Comparison of ENCODE assay signal across 34 cellular contexts in the genomic region with DNA sequence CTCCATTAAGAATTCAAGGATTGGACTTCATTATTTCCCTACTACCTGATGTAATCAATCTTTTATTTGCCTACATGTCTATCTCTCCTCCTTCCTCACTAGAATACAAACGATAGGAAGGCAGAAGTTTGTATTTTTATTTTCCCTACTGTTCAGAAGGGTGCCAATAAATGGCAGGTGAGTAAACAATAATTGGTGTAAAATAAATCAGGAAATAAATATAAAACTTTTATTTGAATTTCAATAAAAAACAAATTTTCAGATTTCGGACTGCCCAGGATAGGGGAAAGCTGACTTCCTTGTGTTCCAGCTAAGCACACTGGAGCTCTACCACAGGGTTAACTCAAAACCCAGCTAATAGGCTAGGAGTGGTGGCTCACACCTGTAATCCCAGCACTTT.
"Had no signal": no experiment of that assay in that cellular context is flagged by ENCODE, and none has a peak within 500 bp of the region (broad histone marks: within the 10 kb centered on the region; RNA-seq: fewer than 3 reads in every experiment).

No MANE protein-coding gene starts in this region.

- H3K4me3 ChIP-seq: MG63 had no signal

- DNase-seq: Karpas-422, Kasumi-1, MG63, MM.1S, MV-4-11, NCI-H1048, NCI-H1092, NCI-H1092 treated with DMSO at 0.1 percent for 48 hours, NCI-H1105, NCI-H1105 treated with DMSO at 0.1 percent for 48 hours, NCI-H1417, NCI-H1417 treated with DMSO at 0.1 percent for 48 hours, NCI-H1436, NCI-H1436 treated with DMSO at 0.1 percent for 48 hours, NCI-H146, NCI-H1694, NCI-H1694 treated with DMSO at 0.1 percent for 48 hours, NCI-H187, NCI-H187 treated with DMSO at 0.1 percent for 48 hours, NCI-H1930, NCI-H2029, NCI-H2029 treated with DMSO at 0.1 percent for 48 hours, NCI-H2081, NCI-H2081 treated with DMSO at 0.1 percent for 48 hours, NCI-H2107, NCI-H2171, NCI-H2171 treated with DMSO at 0.1 percent for 48 hours, NCI-H2227 treated with DMSO at 0.1 percent for 48 hours, NCI-H226, NCI-H345, NCI-H446, NCI-H446 treated with DMSO at 0.1 percent for 48 hours, NCI-H510A, NCI-H510A treated with DMSO at 0.1 percent for 48 hours had no signal
